23 cellular contexts compared by ENCODE assay signal in the genomic region with DNA sequence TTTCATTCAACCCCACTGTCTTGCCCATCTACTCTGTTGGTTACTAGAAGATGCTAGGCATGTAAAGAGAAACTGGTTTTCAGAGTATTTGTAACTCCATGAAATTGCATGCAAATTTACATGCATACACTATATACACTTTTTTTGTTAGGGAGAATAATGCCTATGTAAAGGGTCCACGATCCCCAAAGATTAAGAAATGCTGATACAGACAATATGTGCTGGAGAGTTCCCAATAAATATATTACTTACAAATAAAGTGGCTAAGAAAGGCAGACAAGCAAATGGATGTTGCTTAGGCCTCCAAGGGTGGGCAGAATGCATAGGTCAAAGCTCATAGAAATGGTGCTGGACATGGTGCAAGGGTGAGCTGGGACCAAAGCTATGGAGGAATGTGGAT.
DNase-seq lines count a peak whose midpoint lies in the region; ATAC-seq, FAIRE-seq and TF ChIP-seq lines count a peak whose summit lies in the region.
"Had no signal": no experiment of that assay in that cellular context is flagged by ENCODE, and none has a peak within 500 bp of the region (broad histone marks: within the 10 kb centered on the region; RNA-seq: fewer than 3 reads in every experiment).

No MANE protein-coding gene starts in this region.

- no peaks in the 10 kb centered on the region for H3K27me3 Mint-ChIP-seq in H9 (ENCODE audit: low read depth)

- H3K9me3 Mint-ChIP-seq in H9: no peaks in the 10 kb centered on the region
- H3K9me3 Mint-ChIP-seq: CD4-positive, alpha-beta memory T cell; CD8-positive, alpha-beta memory T cell had no signal

- no peak overlapping the region for H3T11ph ChIP-seq in H9 (ENCODE audit: low read length)

- no peaks in the 10 kb centered on the region for H3K9me1 ChIP-seq in K562 (ENCODE audit: control insufficient read depth, insufficient read depth, low read length)

- no peaks in the 10 kb centered on the region; a peak in 2 of 7 replicates for H3K36me3 Mint-ChIP-seq in H9 (ENCODE audit: insufficient read depth in 1 of 3, low read depth in 3 of 3)
- H3K36me3 Mint-ChIP-seq: CD14-positive monocyte; CD4-positive, alpha-beta memory T cell; CD4-positive, CD25-positive, alpha-beta regulatory T cell; CD8-positive, alpha-beta memory T cell had no signal

- no peak overlapping the region for H3K4ac ChIP-seq in H9 (ENCODE audit: low read depth, low read length)

- no peak overlapping the region for H2BK12ac ChIP-seq in H9 (ENCODE audit: insufficient read length, low read depth, low read length)

- H3K79me1 ChIP-seq in H9 (ENCODE audit: insufficient read depth, low read depth, low read length, poor library complexity, severe bottlenecking): peaks cover 3% of the 10 kb centered on the region

- peaks cover 19 to 23% of the 10 kb centered on the region in 2 experiments for H3K4me1 Mint-ChIP-seq in H9
- H3K4me1 Mint-ChIP-seq: CD14-positive monocyte; CD4-positive, alpha-beta memory T cell; CD4-positive, CD25-positive, alpha-beta regulatory T cell; CD8-positive, alpha-beta memory T cell had no signal

- BruUV-seq in HepG2 (replicated peaks; lab: Mats Ljungman, UMichigan) (no TSS peak), K562 (replicated peaks; lab: Mats Ljungman, UMichigan) (no TSS peak)

- TF ChIP-seq EP300 in HepG2 (IDR thresholded peaks at IDR 0.05; ENCODE audit: low read depth in 2 of 2, low read length in 2 of 2) (no peak), HepG2 (CRISPR knock-in tag; IDR thresholded peaks at IDR 0.05; ENCODE audit: borderline replicate concordance) (no peak), K562 (IDR thresholded peaks at IDR 0.05; ENCODE audit: low read length) (no peak)

- H4K8ac ChIP-seq in H9 (replicated peaks; ENCODE audit: insufficient read length, low read depth, low read length): no peak overlapping the region

- POLR2A ChIA-PET in HepG2 (lab: Yijun Ruan, JAX): no interaction called here
- POLR2A ChIA-PET in K562 (lab: Yijun Ruan, JAX): interaction anchor here (0.6 kb wide), 1 partner anchor 13 kb away, joined by 3 read pairs; no protein-coding TSS in a partner anchor

- no peak overlapping the region for H3K56ac ChIP-seq in H9 (ENCODE audit: insufficient read length, low read depth, low read length)

- H3K18ac ChIP-seq in H9 (ENCODE audit: insufficient read length, low read depth, low read length): no peak overlapping the region

- H3K9me3 ChIP-seq in HepG2 (ENCODE audit: low read length) (no peaks in the 10 kb centered on the region), right lobe of liver (no peaks in the 10 kb centered on the region), H9 (ENCODE audit: control insufficient read depth, low read depth, low read length) (no peaks in the 10 kb centered on the region), K562 (replicated peaks; ENCODE audit: control insufficient read depth, insufficient read depth, low read depth, low read length) (no peaks in the 10 kb centered on the region), ascending aorta (no peaks in the 10 kb centered on the region)
- H3K9me3 ChIP-seq: BE2C, BLaER1 had no signal

- H3K23me2 ChIP-seq in H9 (ENCODE audit: insufficient read length, low read depth, low read length, poor library complexity, severe bottlenecking): no peaks in the 10 kb centered on the region

- intact Hi-C loops in HepG2 (cut with micrococcal nuclease; ENCODE audit: unreplicated experiment): no loop called here
- intact Hi-C loops in right lobe of liver (cut with DNase I): no loop called here
- intact Hi-C loops in K562 (cut with micrococcal nuclease): no loop called here
- intact Hi-C loops in ascending aorta (cut with DNase I): no loop called here

- H3K27ac ChIP-seq in HepG2 (ENCODE audit: extremely low read length, insufficient read depth, low read length): no peak overlapping the region
- H3K27ac ChIP-seq in right lobe of liver: no peak overlapping the region
- no peak overlapping the region for H3K27ac ChIP-seq in H9 (ENCODE audit: insufficient read length, low read depth, low read length)
- H3K27ac ChIP-seq in K562 (ENCODE audit: extremely low read depth, low read depth, low read length): no peak overlapping the region
- no peak overlapping the region for H3K27ac ChIP-seq in ascending aorta
- H3K27ac ChIP-seq: 22Rv1, BLaER1 had no signal

- H4K20me1 ChIP-seq in HepG2 (ENCODE audit: insufficient read depth, low read length): no peaks in the 10 kb centered on the region
- no peaks in the 10 kb centered on the region for H4K20me1 ChIP-seq in H9 (ENCODE audit: control insufficient read depth, insufficient read depth, insufficient read length)
- H4K20me1 ChIP-seq in K562 (replicated peaks; ENCODE audit: control insufficient read depth, insufficient read depth, low read length): no peaks in the 10 kb centered on the region
- H4K20me1 ChIP-seq: BLaER1 had no signal

- no peak overlapping the region for H3K23ac ChIP-seq in H9 (ENCODE audit: insufficient read length, low read depth, low read length)

- no peak overlapping the region for H2AK5ac ChIP-seq in H9 (ENCODE audit: insufficient read length, low read length)

- no peaks in the 10 kb centered on the region for H3K27me3 ChIP-seq in HepG2 (ENCODE audit: control insufficient read depth in 1 of 2, insufficient read depth in 2 of 2, low read length in 2 of 2)
- H3K27me3 ChIP-seq in right lobe of liver: no peaks in the 10 kb centered on the region
- H3K27me3 ChIP-seq in H9 (ENCODE audit: insufficient read depth, low read length): no peaks in the 10 kb centered on the region
- peaks cover 25 to 37% of the 10 kb centered on the region in 2 experiments for H3K27me3 ChIP-seq in K562 (ENCODE audit: control insufficient read depth in 2 of 2, insufficient read depth in 2 of 2, low read length in 2 of 2)
- H3K27me3 ChIP-seq in ascending aorta: no peaks in the 10 kb centered on the region
- H3K27me3 ChIP-seq: BLaER1 had no signal

- DNase-seq in HepG2 (ENCODE audit: low spot score): no peak
- no peak for DNase-seq in right lobe of liver
- no peak for DNase-seq in H9
- DNase-seq in K562 (ENCODE audit: extremely low read depth in 1 of 4, low spot score in 3 of 4): no peak
- no peak for DNase-seq in ascending aorta (ENCODE audit: low spot score in 2 of 2)
- no peak for DNase-seq in stimulated activated naive CD4-positive, alpha-beta T cell treated with Interleukin-2 at 50 U/mL for 16 hours (lab: John Stamatoyannopoulos, UW)
- DNase-seq: ACHN; BE2C; C1 segment of cervical spinal cord; CD4-positive, alpha-beta memory T cell; CD4-positive, CD25-positive, alpha-beta regulatory T cell; CD8-positive, alpha-beta memory T cell; COR-L47; DMS79 treated with DMSO at 0.1 percent for 48 hours; GF-D8 had no signal

- peak; percentile 42; the same call in 1 of the 3 replicates for ATAC-seq in HepG2
- no peak for ATAC-seq in right lobe of liver
- no peak for ATAC-seq in K562
- ATAC-seq in HG02610 (IDR thresholded peaks at IDR 0.05; ENCODE audit: unreplicated experiment): no peak

- H3K4me3 Mint-ChIP-seq in H9: no peak overlapping the region
- H3K4me3 Mint-ChIP-seq: CD14-positive monocyte; CD4-positive, alpha-beta memory T cell; CD4-positive, CD25-positive, alpha-beta regulatory T cell; CD8-positive, alpha-beta memory T cell had no signal

- H2BK15ac ChIP-seq in H9 (ENCODE audit: low read depth, low read length): no peak overlapping the region

- no peak overlapping the region for H3K4me3 ChIP-seq in HepG2 (replicated peaks in 1 of 3; ENCODE audit: insufficient read depth in 1 of 3, low read depth in 2 of 3, low read length in 3 of 3)
- no peak overlapping the region for H3K4me3 ChIP-seq in right lobe of liver
- no peak overlapping the region for H3K4me3 ChIP-seq in K562
- H3K4me3 ChIP-seq in ascending aorta: no peak overlapping the region
- H3K4me3 ChIP-seq: BLaER1 had no signal

- no peak overlapping the region for H2BK5ac ChIP-seq in H9 (ENCODE audit: insufficient read length, low read length)

- TF ChIP-seq POLR2A in HepG2 (IDR thresholded peaks at IDR 0.05; ENCODE audit: insufficient read depth in 1 of 2, low read depth in 2 of 2, low read length in 2 of 2) (no peak), right lobe of liver (IDR thresholded peaks at IDR 0.05) (no peak), K562 (conservative IDR thresholded peaks at IDR 0.05) (no peak)

- no peak overlapping the region for H2BK20ac ChIP-seq in H9 (ENCODE audit: low read depth, low read length, poor library complexity, severe bottlenecking)

- no peaks in the 10 kb centered on the region for H3K36me3 ChIP-seq in HepG2 (replicated peaks in 1 of 2; ENCODE audit: control insufficient read depth in 1 of 2, insufficient read depth in 2 of 2, low read length in 2 of 2)
- H3K36me3 ChIP-seq in right lobe of liver: no peaks in the 10 kb centered on the region
- H3K36me3 ChIP-seq in K562 (ENCODE audit: control insufficient read depth, insufficient read depth, low read length): no peaks in the 10 kb centered on the region
- no peaks in the 10 kb centered on the region for H3K36me3 ChIP-seq in ascending aorta
- H3K36me3 ChIP-seq: BE2C, BLaER1 had no signal

- in situ Hi-C loops in HepG2 (cut with HindIII; ENCODE audit: extremely low pct_ligation_motif_present, low pct_unique_long_range_greater_than_20kb): no loop called here
- in situ Hi-C loops in K562 (cut with MboI): no loop called here

- H4K91ac ChIP-seq in H9 (ENCODE audit: insufficient read length, low read depth, low read length): no peak overlapping the region

- no peak for TF ChIP-seq RAD21 in HepG2 (CRISPR knock-in tag; IDR thresholded peaks at IDR 0.05)
- no peak for TF ChIP-seq RAD21 in K562 (CRISPR knock-in tag; conservative IDR thresholded peaks at IDR 0.05 in 1 of 2, IDR thresholded peaks at IDR 0.05 in 1 of 2)

- CTCF ChIA-PET in HepG2 (lab: Yijun Ruan, JAX; ENCODE audit: low intra/inter-chr PET ratio, low total read pairs) (no interaction called here), K562 (lab: Yijun Ruan, JAX; ENCODE audit: low intra/inter-chr PET ratio) (no interaction called here)

- H3K4me1 ChIP-seq in HepG2 (ENCODE audit: insufficient read depth, low read length) (peaks cover 25% of the 10 kb centered on the region), right lobe of liver (peaks cover 0 to 20% (median 0%) of the 10 kb centered on the region in 4 donors), H9 (ENCODE audit: insufficient read depth, low read length) (no peaks in the 10 kb centered on the region; the same call in 1 of the 2 replicates), K562 (replicated peaks in 1 of 2; ENCODE audit: control insufficient read depth in 2 of 2, insufficient read depth in 2 of 2, low read length in 2 of 2) (no peaks in the 10 kb centered on the region), ascending aorta (no peaks in the 10 kb centered on the region)
- H3K4me1 ChIP-seq: BE2C, BLaER1 had no signal

- H3K4me2 ChIP-seq in HepG2 (ENCODE audit: low read depth, low read length) (no peak overlapping the region), H9 (ENCODE audit: insufficient read depth, insufficient read length, low read length) (no peak overlapping the region), K562 (ENCODE audit: insufficient read depth, low read length) (no peak overlapping the region)
- H3K4me2 ChIP-seq: BLaER1 had no signal

- TF ChIP-seq CTCF in HepG2 (CRISPR knock-in tag; IDR thresholded peaks at IDR 0.05) (no peak), right lobe of liver (IDR thresholded peaks at IDR 0.05) (no peak), H9 (conservative IDR thresholded peaks at IDR 0.05) (no peak), K562 (IDR thresholded peaks at IDR 0.05 in 2 of 3, conservative IDR thresholded peaks at IDR 0.05 in 1 of 3; ENCODE audit: insufficient read depth in 2 of 3, low read depth in 1 of 3, low read length in 3 of 3) (no peak), ascending aorta (IDR thresholded peaks at IDR 0.05) (no peak)

- H3K9ac ChIP-seq in HepG2 (ENCODE audit: insufficient read depth, low read depth, low read length) (no peak overlapping the region), H9 (ENCODE audit: extremely low read depth, insufficient read length, low read length) (no peak overlapping the region), K562 (ENCODE audit: insufficient read depth in 1 of 2, low read depth in 2 of 2, low read length in 2 of 2) (no peak overlapping the region)
- H3K9ac ChIP-seq: BLaER1 had no signal

- no peak overlapping the region for H3K14ac ChIP-seq in H9 (ENCODE audit: insufficient read depth, low read length)

- 95% methylated on average over 1 of the region's 1 CpG for WGBS in HepG2 (ENCODE audit: low lambda C conversion rate)
- 92% methylated on average over 1 of the region's 1 CpG for WGBS in right lobe of liver (ENCODE audit: insufficient coverage, low coverage, low lambda C conversion rate, missing lambda C conversion rate)
- WGBS in H9 (ENCODE audit: extremely low coverage, insufficient read length, low lambda C conversion rate): no CpG with 5 or more reads among the region's 1 CpG
- 0% methylated on average over 1 of the region's 1 CpG for WGBS in K562 (ENCODE audit: insufficient coverage, low coverage, missing lambda C conversion rate)

- H3K79me2 ChIP-seq in HepG2 (ENCODE audit: insufficient read depth, low read length) (no peaks in the 10 kb centered on the region), H9 (ENCODE audit: insufficient read depth, low read length) (no peaks in the 10 kb centered on the region; the same call in 1 of the 2 replicates), K562 (ENCODE audit: control insufficient read depth, insufficient read depth, low read length) (no peaks in the 10 kb centered on the region)

- FAIRE-seq in HepG2 (lab: Jason Lieb, UNC): no peak
- FAIRE-seq in K562 (lab: Jason Lieb, UNC): no peak
- FAIRE-seq: D721Med, G401.6, GM12891, GM19239 had no signal

- H4K5ac ChIP-seq in H9 (ENCODE audit: insufficient read length, low read depth, low read length): no peak overlapping the region

- H2AFZ ChIP-seq in HepG2 (ENCODE audit: low read length) (no peak overlapping the region), H9 (ENCODE audit: low read length) (no peak overlapping the region), K562 (ENCODE audit: low read depth, low read length) (no peak overlapping the region)

- H3K27ac Mint-ChIP-seq in H9: peak overlapping the region in 2 of 3 experiments; percentile 29 to 70; a peak in 2 of 7 replicates
- H3K27ac Mint-ChIP-seq: CD14-positive monocyte; CD4-positive, alpha-beta memory T cell; CD4-positive, CD25-positive, alpha-beta regulatory T cell; CD8-positive, alpha-beta memory T cell had no signal

- no peak overlapping the region for H2BK120ac ChIP-seq in H9 (ENCODE audit: low read depth, low read length, poor library complexity, severe bottlenecking)

Comparison
In these comparisons a context has a peak if more than half of its experiments do, and no peak if none do; other contexts are left out.
1. Of the 241 proteins assayed by ChIP-seq in both HepG2 and K562: peak only in HepG2: MAFF and MAFK; only in K562: none; in both: none; in neither: 239.